Comparison of ENCODE assay signal across 14 cellular contexts in genomic region chr13:44396295-44396962, GRCh38. TPM values are rescaled to one million over a fixed set of nuclear protein-coding genes. Genes with fewer than 3 reads are reported as not detected.
DNase-seq lines count a peak whose midpoint lies in the region; ATAC-seq and TF ChIP-seq lines count a peak whose summit lies in the region.
"Had no signal": no experiment of that assay in that cellular context is flagged by ENCODE, and none has a peak within 500 bp of the region (broad histone marks: within the 10 kb centered on the region; RNA-seq: fewer than 3 reads in every experiment).

No MANE protein-coding gene starts in this region.

- DNase-seq in WERI-Rb-1 (no peak), fibroblast of villous mesenchyme (ENCODE audit: low read depth) (peak; percentile 51), thyroid gland (peak; percentile 49 to 56), posterior vena cava (ENCODE audit: low spot score) (no peak), NCI-H524 (lab: John Stamatoyannopoulos, UW) (no peak)
- no peak for DNase-seq in stimulated activated naive B cell treated with anti-CD40 and anti-IgM and Interleukin-4, amounts not matched to agents 10 μg/mL and 1 μg/mL and 100 μg/mL, for 72 hours
- DNase-seq: activated gamma-delta T cell treated with Interleukin-2 at 50 U/mL for 16 hours, hippocampal formation, NCI-H1048, upper lobe of left lung had no signal

- no peak for ATAC-seq in stimulated activated naive B cell treated with anti-CD40 and anti-IgM and Interleukin-4, amounts not matched to agents 10 μg/mL and 1 μg/mL and 100 μg/mL, for 72 hours (replicated peaks)

- H3K36me3 Mint-ChIP-seq in stimulated activated naive B cell treated with anti-CD40 and anti-IgM and Interleukin-4, amounts not matched to agents 10 μg/mL and 1 μg/mL and 100 μg/mL, for 72 hours: peaks cover 0 to 2% of the 10 kb centered on the region in 2 donors

- TF ChIP-seq CTCF in WERI-Rb-1 (IDR thresholded peaks at IDR 0.05; ENCODE audit: low read depth, low read length) (no peak), fibroblast of villous mesenchyme (IDR thresholded peaks at IDR 0.05; ENCODE audit: insufficient read depth, low read depth, low read length) (no peak), thyroid gland (IDR thresholded peaks at IDR 0.05) (no peak)

- H3K27me3 ChIP-seq in WERI-Rb-1 (ENCODE audit: insufficient read depth, low read depth, severe bottlenecking): no peaks in the 10 kb centered on the region
- H3K27me3 ChIP-seq in muscle layer of colon (ENCODE audit: control insufficient read depth in 1 of 2, insufficient read depth in 2 of 2, low read length in 2 of 2): no peaks in the 10 kb centered on the region
- H3K27me3 ChIP-seq in thyroid gland: no peaks in the 10 kb centered on the region
- H3K27me3 ChIP-seq: upper lobe of left lung had no signal

- H3K9ac ChIP-seq in muscle layer of colon (ENCODE audit: low read length): no peak overlapping the region
- H3K9ac ChIP-seq: SK-N-SH had no signal

- peaks cover 6 to 9% of the 10 kb centered on the region in 2 donors for H3K27me3 Mint-ChIP-seq in stimulated activated naive B cell treated with anti-CD40 and anti-IgM and Interleukin-4, amounts not matched to agents 10 μg/mL and 1 μg/mL and 100 μg/mL, for 72 hours

- no peaks in the 10 kb centered on the region for H3K4me1 Mint-ChIP-seq in stimulated activated naive B cell treated with anti-CD40 and anti-IgM and Interleukin-4, amounts not matched to agents 10 μg/mL and 1 μg/mL and 100 μg/mL, for 72 hours

- intact Hi-C loops in thyroid gland (cut with DNase I): no loop called here
- intact Hi-C loops in posterior vena cava (cut with DNase I): no loop called here

- H3K9me3 Mint-ChIP-seq in stimulated activated naive B cell treated with anti-CD40 and anti-IgM and Interleukin-4, amounts not matched to agents 10 μg/mL and 1 μg/mL and 100 μg/mL, for 72 hours: no peaks in the 10 kb centered on the region

- no peaks in the 10 kb centered on the region for H3K4me1 ChIP-seq in muscle layer of colon (ENCODE audit: insufficient read depth, low read length)
- H3K4me1 ChIP-seq in thyroid gland: peaks cover 17 to 31% of the 10 kb centered on the region in 2 donors

- H3K27ac Mint-ChIP-seq in stimulated activated naive B cell treated with anti-CD40 and anti-IgM and Interleukin-4, amounts not matched to agents 10 μg/mL and 1 μg/mL and 100 μg/mL, for 72 hours: no peak overlapping the region

- H3K9me3 ChIP-seq in WERI-Rb-1 (ENCODE audit: severe bottlenecking) (no peaks in the 10 kb centered on the region), muscle layer of colon (ENCODE audit: low read length) (no peaks in the 10 kb centered on the region), thyroid gland (no peaks in the 10 kb centered on the region)
- H3K9me3 ChIP-seq: SK-N-SH, upper lobe of left lung had no signal

- H3K4me3 Mint-ChIP-seq in stimulated activated naive B cell treated with anti-CD40 and anti-IgM and Interleukin-4, amounts not matched to agents 10 μg/mL and 1 μg/mL and 100 μg/mL, for 72 hours: no peak overlapping the region

- H3K4me3 ChIP-seq in WERI-Rb-1 (ENCODE audit: low read depth, low read length) (peak overlapping the region; percentile 28), fibroblast of villous mesenchyme (ENCODE audit: low read depth, low read length) (no peak overlapping the region), muscle layer of colon (ENCODE audit: low read depth in 1 of 2, low read length in 2 of 2) (no peak overlapping the region), thyroid gland (replicated peaks in 1 of 3) (no peak overlapping the region)
- H3K4me3 ChIP-seq: lung had no signal

- H3K27ac ChIP-seq in WERI-Rb-1 (peak overlapping the region; percentile 68), muscle layer of colon (ENCODE audit: low read depth, low read length) (peak overlapping the region; percentile 14), thyroid gland (peak overlapping the region; percentile 61 to 78 (median 67))

- TF ChIP-seq POLR2A in thyroid gland (IDR thresholded peaks at IDR 0.05): no peak

- H3K36me3 ChIP-seq in WERI-Rb-1 (no peaks in the 10 kb centered on the region), muscle layer of colon (ENCODE audit: insufficient read depth, low read length) (no peaks in the 10 kb centered on the region), thyroid gland (no peaks in the 10 kb centered on the region)
- H3K36me3 ChIP-seq: upper lobe of left lung had no signal

- WGBS in thyroid gland, 2 donors: 34 to 53% methylated on average over 12 of the region's 12 CpGs

RNA-seq across cellular contexts. Expression of gene SERP2, which starts 22.8 kb away (rescaled TPM):
- total RNA-seq in fibroblast of villous mesenchyme (5.5 and 5.6 TPM in 2 replicates), thyroid gland (1 to 10 TPM in 3 of 4 donors, not detected in 1; 3.6 to 5.7 (median 4.7) TPM), posterior vena cava (1 to 10 TPM; 5.1 to 7.9 TPM)
- total RNA-seq: endothelial cell of umbilical vein had no signal

Comparison
In these comparisons a context has a peak if more than half of its experiments do, and no peak if none do; other contexts are left out.
1. DNase-seq: peak in fibroblast of villous mesenchyme (single experiment) and thyroid gland (2 of 2); none in WERI-Rb-1 (single experiment), posterior vena cava (single experiment), stimulated activated naive B cell treated with anti-CD40 and anti-IgM and Interleukin-4, amounts not matched to agents 10 μg/mL and 1 μg/mL and 100 μg/mL, for 72 hours (single experiment) and NCI-H524 (0 of 2).
2. H3K27ac ChIP-seq: peak in every context shown above with its lines; median percentile 68 in WERI-Rb-1; 67 in thyroid gland; 14 in muscle layer of colon.